In genomic region chr1:113369040-113369439, GRCh38 we compare ENCODE assay signal across 13 cellular contexts. TPM values are rescaled to one million over a fixed set of nuclear protein-coding genes. Genes with fewer than 3 reads are reported as not detected.
DNase-seq lines count a peak whose midpoint lies in the region; ATAC-seq lines count a peak whose summit lies in the region.
"Had no signal": no experiment of that assay in that cellular context is flagged by ENCODE, and none has a peak within 500 bp of the region (broad histone marks: within the 10 kb centered on the region; RNA-seq: fewer than 3 reads in every experiment).

No MANE protein-coding gene starts in this region.

- intact Hi-C loops in activated CD4-positive, alpha-beta T cell treated with anti-CD3 and anti-CD28 coated beads for 36 hours (cut with DNase I, micrococcal nuclease): no loop called here

- no peak overlapping the region for H3K27ac Mint-ChIP-seq in activated CD4-positive, alpha-beta T cell treated with anti-CD3 and anti-CD28 coated beads for 36 hours
- H3K27ac Mint-ChIP-seq in activated CD4-positive, alpha-beta T cell treated with anti-CD3 and anti-CD28 coated beads, Interleukin-2, amount 10 ng/mL, durations not matched to agents 7 days and 5 days: no peak overlapping the region
- no peak overlapping the region for H3K27ac Mint-ChIP-seq in activated T-cell treated with anti-CD3 and anti-CD28 coated beads, Interleukin-2, amount 50 U/mL, for 72 hours
- H3K27ac Mint-ChIP-seq: CD4-positive, alpha-beta T cell; H9 had no signal

- CTCF ChIA-PET in activated CD4-positive, alpha-beta T cell treated with anti-CD3 and anti-CD28 coated beads for 36 hours (lab: Charles Lee): no interaction called here
- CTCF ChIA-PET in activated CD4-positive, alpha-beta T cell treated with anti-CD3 and anti-CD28 coated beads, Interleukin-2, amount 10 ng/mL, durations not matched to agents 7 days and 5 days (lab: Charles Lee): no interaction called here

- peaks cover 5% of the 10 kb centered on the region for H3K27me3 Mint-ChIP-seq in activated CD4-positive, alpha-beta T cell treated with anti-CD3 and anti-CD28 coated beads for 36 hours
- H3K27me3 Mint-ChIP-seq in activated CD4-positive, alpha-beta T cell treated with anti-CD3 and anti-CD28 coated beads, Interleukin-2, amount 10 ng/mL, durations not matched to agents 7 days and 5 days: peaks cover 5% of the 10 kb centered on the region
- H3K27me3 Mint-ChIP-seq in activated T-cell treated with anti-CD3 and anti-CD28 coated beads, Interleukin-2, amount 50 U/mL, for 72 hours (ENCODE audit: low read depth): peaks cover 11% of the 10 kb centered on the region
- H3K27me3 Mint-ChIP-seq: CD4-positive, alpha-beta T cell had no signal

- ATAC-seq in activated CD4-positive, alpha-beta T cell treated with anti-CD3 and anti-CD28 coated beads for 36 hours: peak; percentile 33
- peak; percentile 65 to 80 for ATAC-seq in activated T-cell treated with anti-CD3 and anti-CD28 coated beads, Interleukin-2, amount 50 U/mL, for 72 hours (replicated peaks in 1 of 2)
- ATAC-seq: A549 had no signal

- H3K4me1 Mint-ChIP-seq in activated CD4-positive, alpha-beta T cell treated with anti-CD3 and anti-CD28 coated beads for 36 hours: peaks cover 12% of the 10 kb centered on the region
- H3K4me1 Mint-ChIP-seq in activated CD4-positive, alpha-beta T cell treated with anti-CD3 and anti-CD28 coated beads, Interleukin-2, amount 10 ng/mL, durations not matched to agents 7 days and 5 days: peaks cover 11% of the 10 kb centered on the region
- H3K4me1 Mint-ChIP-seq in activated T-cell treated with anti-CD3 and anti-CD28 coated beads, Interleukin-2, amount 50 U/mL, for 72 hours (ENCODE audit: low read depth): peaks cover 19% of the 10 kb centered on the region

- H3K4me3 ChIP-seq in Jurkat, Clone E6-1 (ENCODE audit: low read length): no peak overlapping the region
- H3K4me3 ChIP-seq: A549 had no signal

- peak; percentile 30 for DNase-seq in activated CD4-positive, alpha-beta T cell treated with anti-CD3 and anti-CD28 coated beads for 36 hours
- DNase-seq in activated CD4-positive, alpha-beta T cell treated with anti-CD3 and anti-CD28 coated beads, Interleukin-2, amount 10 ng/mL, durations not matched to agents 7 days and 5 days: no peak
- DNase-seq in activated T-cell treated with anti-CD3 and anti-CD28 coated beads, Interleukin-2, amount 50 U/mL, for 72 hours: peak; percentile 18 to 38
- no peak for DNase-seq in activated T-cell treated with anti-CD3 and anti-CD28 coated beads, Interleukin-2, amount 50 U/mL, for 48 hours
- peak; percentile 44 for DNase-seq in Jurkat, Clone E6-1 (ENCODE audit: low read depth, low spot score)
- peak; percentile 25 for DNase-seq in stimulated activated CD8-positive, alpha-beta memory T cell treated with anti-CD3 and anti-CD28 coated beads, Interleukin-4, amount 100 ng/mL, for 48 hours
- no peak for DNase-seq in NCI-H2227 treated with DMSO at 0.1 percent for 48 hours (lab: John Stamatoyannopoulos, UW)
- DNase-seq: AML-193; Caco-2; CD4-positive, alpha-beta T cell; GDM1; H9 had no signal

- POLR2A ChIA-PET in activated CD4-positive, alpha-beta T cell treated with anti-CD3 and anti-CD28 coated beads for 36 hours (lab: Charles Lee): interaction anchor here (0.6 kb wide), 1 partner anchor 21 kb away, joined by 3 read pairs; no protein-coding TSS in a partner anchor
- POLR2A ChIA-PET in activated CD4-positive, alpha-beta T cell treated with anti-CD3 and anti-CD28 coated beads, Interleukin-2, amount 10 ng/mL, durations not matched to agents 7 days and 5 days (lab: Charles Lee): no interaction called here

- no peaks in the 10 kb centered on the region for H3K36me3 Mint-ChIP-seq in activated CD4-positive, alpha-beta T cell treated with anti-CD3 and anti-CD28 coated beads for 36 hours (ENCODE audit: low read depth)
- H3K36me3 Mint-ChIP-seq in activated CD4-positive, alpha-beta T cell treated with anti-CD3 and anti-CD28 coated beads, Interleukin-2, amount 10 ng/mL, durations not matched to agents 7 days and 5 days (ENCODE audit: low read depth): no peaks in the 10 kb centered on the region
- no peaks in the 10 kb centered on the region for H3K36me3 Mint-ChIP-seq in activated T-cell treated with anti-CD3 and anti-CD28 coated beads, Interleukin-2, amount 50 U/mL, for 72 hours (ENCODE audit: insufficient read depth in 2 of 2)

- no peak overlapping the region for H3K4me3 Mint-ChIP-seq in activated CD4-positive, alpha-beta T cell treated with anti-CD3 and anti-CD28 coated beads for 36 hours
- H3K4me3 Mint-ChIP-seq in activated CD4-positive, alpha-beta T cell treated with anti-CD3 and anti-CD28 coated beads, Interleukin-2, amount 10 ng/mL, durations not matched to agents 7 days and 5 days: no peak overlapping the region
- no peak overlapping the region for H3K4me3 Mint-ChIP-seq in activated T-cell treated with anti-CD3 and anti-CD28 coated beads, Interleukin-2, amount 50 U/mL, for 72 hours
- H3K4me3 Mint-ChIP-seq: CD4-positive, alpha-beta T cell; H9 had no signal

- H3K9me3 Mint-ChIP-seq in activated CD4-positive, alpha-beta T cell treated with anti-CD3 and anti-CD28 coated beads for 36 hours (ENCODE audit: low read depth): no peaks in the 10 kb centered on the region
- no peaks in the 10 kb centered on the region for H3K9me3 Mint-ChIP-seq in activated CD4-positive, alpha-beta T cell treated with anti-CD3 and anti-CD28 coated beads, Interleukin-2, amount 10 ng/mL, durations not matched to agents 7 days and 5 days
- H3K9me3 Mint-ChIP-seq in activated T-cell treated with anti-CD3 and anti-CD28 coated beads, Interleukin-2, amount 50 U/mL, for 72 hours: no peaks in the 10 kb centered on the region
- H3K9me3 Mint-ChIP-seq: CD4-positive, alpha-beta T cell; H9 had no signal

RNA-seq across cellular contexts. Expression of gene MAGI3, which starts 21.3 kb away (rescaled TPM):
- total RNA-seq in activated CD4-positive, alpha-beta T cell treated with anti-CD3 and anti-CD28 coated beads for 36 hours: 1 to 10 TPM; 6.4 to 6.7 TPM
- 10 to 100 TPM; 10.8 to 11.0 TPM for total RNA-seq in activated CD4-positive, alpha-beta T cell treated with anti-CD3 and anti-CD28 coated beads, Interleukin-2, amount 10 ng/mL, durations not matched to agents 7 days and 5 days
- 1 to 10 TPM; 5.3 to 5.5 TPM for total RNA-seq in activated T-cell treated with anti-CD3 and anti-CD28 coated beads, Interleukin-2, amount 50 U/mL, for 72 hours
- 5.8 TPM for polyA plus RNA-seq in Jurkat, Clone E6-1 (2012; ENCODE audit: insufficient read depth, insufficient read length)

Comparison
In these comparisons a context has a peak if more than half of its experiments do, and no peak if none do; other contexts are left out.
1. DNase-seq: peak in activated CD4-positive, alpha-beta T cell treated with anti-CD3 and anti-CD28 coated beads for 36 hours (single experiment), activated T-cell treated with anti-CD3 and anti-CD28 coated beads, Interleukin-2, amount 50 U/mL, for 72 hours (2 of 2), Jurkat, Clone E6-1 (single experiment) and stimulated activated CD8-positive, alpha-beta memory T cell treated with anti-CD3 and anti-CD28 coated beads, Interleukin-4, amount 100 ng/mL, for 48 hours (single experiment); none in activated CD4-positive, alpha-beta T cell treated with anti-CD3 and anti-CD28 coated beads, Interleukin-2, amount 10 ng/mL, durations not matched to agents 7 days and 5 days (single experiment), activated T-cell treated with anti-CD3 and anti-CD28 coated beads, Interleukin-2, amount 50 U/mL, for 48 hours (0 of 2) and NCI-H2227 treated with DMSO at 0.1 percent for 48 hours (single experiment).